In genomic region chr15:75348563-75349350, GRCh38 we compare ENCODE assay signal across 7 cellular contexts. TPM values are rescaled to one million over a fixed set of nuclear protein-coding genes. Genes with fewer than 3 reads are reported as not detected.
DNase-seq lines count a peak whose midpoint lies in the region; ATAC-seq and TF ChIP-seq lines count a peak whose summit lies in the region.

No MANE protein-coding gene starts in this region.

- H3K36me3 ChIP-seq in WERI-Rb-1 (no peaks in the 10 kb centered on the region), psoas muscle (ENCODE audit: insufficient read depth in 1 of 2, low read depth in 1 of 2) (no peaks in the 10 kb centered on the region)

- DNase-seq in GM13977 (ENCODE audit: low spot score), result peak; percentile 25
- DNase-seq in WERI-Rb-1, result peak; percentile 26
- DNase-seq in Right ventricle myocardium superior, result peak; percentile 50
- DNase-seq in psoas muscle, result peak in 1 of 2 donors; percentile 58
- DNase-seq in stimulated activated CD4-positive, alpha-beta T cell treated with anti-CD3 and anti-CD28 coated beads, Interleukin-2, amount 100 ng/mL, for 24 hours, result no peak
- no peak for DNase-seq in mesenteric fat pad (ENCODE audit: low spot score)
- DNase-seq in central memory CD4-positive, alpha-beta T cell, result no peak

- H3K4me3 ChIP-seq in WERI-Rb-1 (ENCODE audit: low read depth, low read length) (peak overlapping the region; percentile 78), psoas muscle (peak overlapping the region; percentile 96)

- TF ChIP-seq CTCF in GM13977 (IDR thresholded peaks at IDR 0.05; ENCODE audit: extremely low read depth, insufficient read depth, missing control alignments) (no peak), WERI-Rb-1 (IDR thresholded peaks at IDR 0.05; ENCODE audit: low read depth, low read length) (no peak), psoas muscle (IDR thresholded peaks at IDR 0.05) (no peak)

- intact Hi-C loops in Right ventricle myocardium superior (cut with DNase I) (no loop called here), psoas muscle (cut with DNase I) (no loop called here)

- no peaks in the 10 kb centered on the region for H3K27me3 ChIP-seq in WERI-Rb-1 (ENCODE audit: insufficient read depth, low read depth, severe bottlenecking)
- H3K27me3 ChIP-seq in psoas muscle (ENCODE audit: insufficient read depth in 3 of 3, low read length in 2 of 3), result no peaks in the 10 kb centered on the region

- ATAC-seq in Right ventricle myocardium superior (ENCODE audit: poor library complexity) (peak; percentile 6), psoas muscle (peak; percentile 9 to 33 (median 14))

- in situ Hi-C loops in GM13977 (cut with MboI; ENCODE audit: low pct_unique_long_range_greater_than_20kb, low sequenced_read_pairs, unreplicated experiment), result no loop called here

- WGBS in psoas muscle, 3 donors, result 33 to 36% (median 33%) methylated on average over 45 to 46 of the region's 46 CpGs

- H3K9me3 ChIP-seq in WERI-Rb-1 (ENCODE audit: severe bottlenecking), result no peaks in the 10 kb centered on the region
- H3K9me3 ChIP-seq in psoas muscle, result no peaks in the 10 kb centered on the region

- peaks cover 8% of the 10 kb centered on the region for H3K4me1 ChIP-seq in psoas muscle

- H3K27ac ChIP-seq in WERI-Rb-1, result no peak overlapping the region
- no peak overlapping the region for H3K27ac ChIP-seq in psoas muscle

RNA-seq across cellular contexts. Expression of gene NEIL1, which starts 1.9 kb away (rescaled TPM):
- total RNA-seq in Right ventricle myocardium superior, result 9.7 TPM
- 10 to 100 TPM in 1 of 4 donors, 1 to 10 TPM in 3; 3.4 to 11.3 (median 6.6) TPM for total RNA-seq in psoas muscle
- polyA plus RNA-seq in psoas muscle, result 1 to 10 TPM; 3.2 to 7.4 (median 4.2) TPM
- total RNA-seq in mesenteric fat pad, result 17.9 TPM

RNA-seq across cellular contexts. Expression of gene COMMD4, which starts 12.9 kb away (rescaled TPM):
- total RNA-seq in Right ventricle myocardium superior (40.7 TPM), psoas muscle (10 to 100 TPM; 20.1 to 30.4 (median 22.7) TPM), mesenteric fat pad (41.5 TPM)
- polyA plus RNA-seq in psoas muscle, result 10 to 100 TPM; 22.7 to 30.6 (median 26.0) TPM

RNA-seq across cellular contexts. Expression of gene MAN2C1, which starts 19.6 kb away (rescaled TPM):
- total RNA-seq in Right ventricle myocardium superior (94.7 TPM), psoas muscle (100 to 1,000 TPM in 2 of 4 donors, 10 to 100 TPM in 2; 86.5 to 124 (median 106) TPM), mesenteric fat pad (208 TPM)
- polyA plus RNA-seq in psoas muscle, result 10 to 100 TPM; 54.0 to 70.7 (median 63.8) TPM

Comparison
In these comparisons a context has a peak if more than half of its experiments do, and no peak if none do; other contexts are left out.
1. DNase-seq: peak in GM13977 (single experiment), WERI-Rb-1 (single experiment) and Right ventricle myocardium superior (single experiment); none in stimulated activated CD4-positive, alpha-beta T cell treated with anti-CD3 and anti-CD28 coated beads, Interleukin-2, amount 100 ng/mL, for 24 hours (0 of 2), mesenteric fat pad (single experiment) and central memory CD4-positive, alpha-beta T cell (single experiment).